In genomic region chr17:74432484-74433391, GRCh38 we compare ENCODE assay signal across 1 cellular context.
TF ChIP-seq lines count a peak whose summit lies in the region.

No MANE protein-coding gene starts in this region.

TF ChIP-seq in H1, 55 proteins besides CTCF, POLR2A, EP300 and RAD21 (continued from another document):
- TF ChIP-seq EGR1 (IDR thresholded peaks at IDR 0.05; ENCODE audit: borderline replicate concordance, low read depth, low read length): 0 out of 2 replicates have a peak, but pooled peaks have one; percentile 11
- TF ChIP-seq TAF1 (IDR thresholded peaks at IDR 0.05; ENCODE audit: low read depth, low read length): 0 out of 2 replicates have a peak, but pooled peaks have one; percentile 38
- no peak for TF ChIP-seq TCF12 (IDR thresholded peaks at IDR 0.05; ENCODE audit: low read depth, low read length)
- TF ChIP-seq BRCA1 (IDR thresholded peaks at IDR 0.05; ENCODE audit: low read depth, low read length): no peak
- no peak for TF ChIP-seq NANOG (IDR thresholded peaks at IDR 0.05; ENCODE audit: insufficient read depth, low read depth, low read length, poor library complexity, severe bottlenecking)
- peak; percentile 93 for TF ChIP-seq CTBP2 (IDR thresholded peaks at IDR 0.05; ENCODE audit: borderline replicate concordance, insufficient read depth, insufficient read length, low read length)
- TF ChIP-seq TBP (IDR thresholded peaks at IDR 0.05; ENCODE audit: low read depth, low read length): peak; percentile 43; the same call in 1 of the 2 replicates
- TF ChIP-seq FOSL1 (IDR thresholded peaks at IDR 0.05; ENCODE audit: insufficient read depth, low read depth, low read length): no peak
- TF ChIP-seq SUZ12 (IDR thresholded peaks at IDR 0.05; ENCODE audit: low read length): peak; percentile 17; the same call in 1 of the 2 replicates
- no peak for TF ChIP-seq NRF1 (IDR thresholded peaks at IDR 0.05; ENCODE audit: low read depth, low read length)
- 0 out of 2 replicates have a peak, but pooled peaks have one; percentile 24 for TF ChIP-seq PHF8 (conservative IDR thresholded peaks at IDR 0.05; ENCODE audit: low read depth, low read length)
- TF ChIP-seq MAX (IDR thresholded peaks at IDR 0.05): no peak
- TF ChIP-seq TEAD4 (IDR thresholded peaks at IDR 0.05; ENCODE audit: low read depth, low read length): peak; percentile 92
- TF ChIP-seq RXRA (IDR thresholded peaks at IDR 0.05; ENCODE audit: insufficient read depth, low read depth, low read length): no peak
